ENCODE assay signal across 27 cellular contexts in genomic region chr20:513429-513828, GRCh38. TPM values are rescaled to one million over a fixed set of nuclear protein-coding genes. Genes with fewer than 3 reads are reported as not detected.
A peak's percentile ranks its signal among the peaks of the same experiment; 100 is the strongest.
DNase-seq lines count a peak whose midpoint lies in the region; ATAC-seq and TF ChIP-seq lines count a peak whose summit lies in the region.
"Had no signal": no experiment of that assay in that cellular context is flagged by ENCODE, and none has a peak within 500 bp of the region (broad histone marks: within the 10 kb centered on the region; RNA-seq: fewer than 3 reads in every experiment).

No MANE protein-coding gene starts in this region.

- peaks cover 9% of the 10 kb centered on the region for H3K4me1 ChIP-seq in PC-3 (ENCODE audit: insufficient read depth, low read length)
- H3K4me1 ChIP-seq: SJSA1 had no signal

- H3K27ac ChIP-seq in CD4-positive, alpha-beta T cell (ENCODE audit: low read depth, low read length) = no peak overlapping the region
- no peak overlapping the region for H3K27ac ChIP-seq in PC-3 (ENCODE audit: low read length)
- H3K27ac ChIP-seq: dorsolateral prefrontal cortex, heart left ventricle, SJSA1, thyroid gland had no signal

- H3F3A ChIP-seq in PC-3 (ENCODE audit: low read length, unreplicated experiment) = no peaks in the 10 kb centered on the region

- POLR2A ChIA-PET in CD4-positive, alpha-beta T cell (lab: Charles Lee) = no interaction called here
- POLR2A ChIA-PET in PC-3 (lab: Charles Lee; ENCODE audit: unreplicated experiment) = no interaction called here

- peaks cover 14% of the 10 kb centered on the region; the same call in 1 of the 2 replicates for H3K36me3 ChIP-seq in PC-3 (ENCODE audit: low read depth, low read length)
- H3K36me3 ChIP-seq: thyroid gland had no signal

- DNase-seq in AG08395 (ENCODE audit: low spot score) (peak; percentile 11), T-helper 17 cell (no peak), fibroblast of mammary gland (ENCODE audit: low read depth) (peak; percentile 52), cortex of kidney (lab: John Stamatoyannopoulos, UW) (no peak), PC-3 (no peak)
- no peak for DNase-seq in CD4-positive, alpha-beta T cell
- DNase-seq: ACHN; activated CD4-positive, alpha-beta memory T cell treated with anti-CD3 and anti-CD28 coated beads for 36 hours; activated CD8-positive, alpha-beta memory T cell treated with anti-CD3 and anti-CD28 coated beads, Interleukin-2, amount 50 U/mL, for 48 hours; C1 segment of cervical spinal cord; central memory CD4-positive, alpha-beta T cell; dorsolateral prefrontal cortex; EL; H7; heart left ventricle; mucosa of descending colon; NCI-H1092; NCI-H1694 treated with DMSO at 0.1 percent for 48 hours; NCI-H526 treated with DMSO at 0.1 percent for 48 hours; T-helper 1 cell; thyroid gland had no signal

- no TSS peak for BruUV-seq in PC-3 (replicated peaks; lab: Mats Ljungman, UMichigan)

- no peaks in the 10 kb centered on the region for H3K9me2 ChIP-seq in PC-3 (replicated peaks; ENCODE audit: low read length)

- H3K4me3 ChIP-seq in fibroblast of mammary gland (ENCODE audit: control insufficient read depth, low read depth, low read length) (no peak overlapping the region), PC-3 (ENCODE audit: low read length) (no peak overlapping the region)
- H3K4me3 ChIP-seq: dorsolateral prefrontal cortex, heart left ventricle, lung, mucosa of descending colon, SJSA1, thyroid gland had no signal

- H3K4me2 ChIP-seq in PC-3 (ENCODE audit: low read length) = no peak overlapping the region

- H3K9me3 ChIP-seq in CD4-positive, alpha-beta T cell (ENCODE audit: control insufficient read depth, low read length) = no peaks in the 10 kb centered on the region
- H3K9me3 ChIP-seq in T-helper 17 cell (ENCODE audit: control insufficient read depth, low read length, poor library complexity, severe bottlenecking) = no peaks in the 10 kb centered on the region
- H3K9me3 ChIP-seq in PC-3 (ENCODE audit: low read length) = no peaks in the 10 kb centered on the region
- H3K9me3 ChIP-seq: heart left ventricle, mucosa of descending colon, SJSA1, thyroid gland had no signal

- H3K27me3 ChIP-seq in CD4-positive, alpha-beta T cell (ENCODE audit: control insufficient read depth, insufficient read depth, low read length) = no peaks in the 10 kb centered on the region
- H3K27me3 ChIP-seq in PC-3 (ENCODE audit: low read length) = no peaks in the 10 kb centered on the region
- H3K27me3 ChIP-seq: dorsolateral prefrontal cortex, heart left ventricle, SJSA1, thyroid gland had no signal

- peaks cover 78% of the 10 kb centered on the region for H4K20me1 ChIP-seq in PC-3 (ENCODE audit: low read length)

- no peak overlapping the region for H3K4me3 Mint-ChIP-seq in CD4-positive, alpha-beta T cell
- no peak overlapping the region for H3K4me3 Mint-ChIP-seq in T-helper 17 cell
- H3K4me3 Mint-ChIP-seq: activated CD4-positive, alpha-beta memory T cell treated with anti-CD3 and anti-CD28 coated beads for 36 hours; natural killer cell treated with Interleukin-12 subunit alpha and Interleukin-12 subunit beta and Interleukin-15 and Interleukin-18, amount 100 ng/mL, for 72 hours; stimulated activated naive CD8-positive, alpha-beta T cell treated with anti-CD3 and anti-CD28 coated beads, Interleukin-15, Interleukin-2, amounts not matched to agents 100 ng/mL and 50 ng/mL, for 24 hours had no signal

- ATAC-seq in CD4-positive, alpha-beta T cell (ENCODE audit: poor library complexity) = no peak
- ATAC-seq in T-helper 17 cell = no peak
- ATAC-seq in GM21390 (IDR thresholded peaks at IDR 0.05; ENCODE audit: unreplicated experiment) = no peak
- ATAC-seq in PC-3 = no peak
- ATAC-seq: heart left ventricle; mucosa of descending colon; natural killer cell treated with Interleukin-12 subunit alpha and Interleukin-12 subunit beta and Interleukin-15 and Interleukin-18, amount 100 ng/mL, for 72 hours had no signal

- H3K9me3 Mint-ChIP-seq in CD4-positive, alpha-beta T cell = no peaks in the 10 kb centered on the region
- H3K9me3 Mint-ChIP-seq: activated CD4-positive, alpha-beta memory T cell treated with anti-CD3 and anti-CD28 coated beads for 36 hours; IgD-negative memory B cell; natural killer cell treated with Interleukin-12 subunit alpha and Interleukin-12 subunit beta and Interleukin-15 and Interleukin-18, amount 100 ng/mL, for 72 hours; stimulated activated naive CD8-positive, alpha-beta T cell treated with anti-CD3 and anti-CD28 coated beads, Interleukin-15, Interleukin-2, amounts not matched to agents 100 ng/mL and 50 ng/mL, for 24 hours had no signal

- intact Hi-C loops in CD4-positive, alpha-beta T cell (cut with DNase I, micrococcal nuclease) = no loop called here
- intact Hi-C loops in PC-3 (cut with micrococcal nuclease) = no loop called here

- TF ChIP-seq CTCF in CD4-positive, alpha-beta T cell (IDR thresholded peaks at IDR 0.05) = no peak
- TF ChIP-seq CTCF in fibroblast of mammary gland (conservative IDR thresholded peaks at IDR 0.05; ENCODE audit: control insufficient read depth, insufficient read depth, low read depth, low read length) (no peak), PC-3 (conservative IDR thresholded peaks at IDR 0.05; ENCODE audit: low read depth, low read length) (no peak)

- peaks cover 52% of the 10 kb centered on the region for H3K36me3 Mint-ChIP-seq in CD4-positive, alpha-beta T cell (ENCODE audit: low read depth)
- no peaks in the 10 kb centered on the region for H3K36me3 Mint-ChIP-seq in T-helper 17 cell (ENCODE audit: low read depth)
- H3K36me3 Mint-ChIP-seq: natural killer cell treated with Interleukin-12 subunit alpha and Interleukin-12 subunit beta and Interleukin-15 and Interleukin-18, amount 100 ng/mL, for 72 hours had no signal

- CTCF ChIA-PET in CD4-positive, alpha-beta T cell (lab: Charles Lee) = no interaction called here
- CTCF ChIA-PET in PC-3 (lab: Charles Lee) = no interaction called here

- no peak overlapping the region for H2AFZ ChIP-seq in PC-3 (ENCODE audit: low read length)

- H3K9ac ChIP-seq in PC-3 (ENCODE audit: low read length) = no peak overlapping the region

- H3K79me2 ChIP-seq in PC-3 (ENCODE audit: low read length) = peaks cover 99% of the 10 kb centered on the region

- no peaks in the 10 kb centered on the region for H3K27me3 Mint-ChIP-seq in CD4-positive, alpha-beta T cell
- H3K27me3 Mint-ChIP-seq in T-helper 17 cell = no peaks in the 10 kb centered on the region
- H3K27me3 Mint-ChIP-seq: activated CD4-positive, alpha-beta memory T cell treated with anti-CD3 and anti-CD28 coated beads for 36 hours; IgD-negative memory B cell; natural killer cell treated with Interleukin-12 subunit alpha and Interleukin-12 subunit beta and Interleukin-15 and Interleukin-18, amount 100 ng/mL, for 72 hours; stimulated activated naive CD8-positive, alpha-beta T cell treated with anti-CD3 and anti-CD28 coated beads, Interleukin-15, Interleukin-2, amounts not matched to agents 100 ng/mL and 50 ng/mL, for 24 hours had no signal

- peaks cover 80% of the 10 kb centered on the region for H3K4me1 Mint-ChIP-seq in CD4-positive, alpha-beta T cell (ENCODE audit: low read depth)
- H3K4me1 Mint-ChIP-seq in T-helper 17 cell = peaks cover 56% of the 10 kb centered on the region

- H3K27ac Mint-ChIP-seq in CD4-positive, alpha-beta T cell = peak overlapping the region; percentile 52
- H3K27ac Mint-ChIP-seq in T-helper 17 cell = peak overlapping the region; percentile 70
- H3K27ac Mint-ChIP-seq: activated CD4-positive, alpha-beta memory T cell treated with anti-CD3 and anti-CD28 coated beads for 36 hours; IgD-negative memory B cell; natural killer cell treated with Interleukin-12 subunit alpha and Interleukin-12 subunit beta and Interleukin-15 and Interleukin-18, amount 100 ng/mL, for 72 hours; stimulated activated naive CD8-positive, alpha-beta T cell treated with anti-CD3 and anti-CD28 coated beads, Interleukin-15, Interleukin-2, amounts not matched to agents 100 ng/mL and 50 ng/mL, for 24 hours had no signal

RNA-seq across cellular contexts. Expression of gene CSNK2A1, which starts 30.2 kb away (rescaled TPM):
- 10 to 100 TPM; 55.5 to 56.9 TPM for total RNA-seq in CD4-positive, alpha-beta T cell
- 10 to 100 TPM; 63.8 to 69.0 TPM for total RNA-seq in T-helper 17 cell
- 147 and 161 TPM in 2 replicates for total RNA-seq in PC-3 (2014; rRNA removed)

RNA-seq across cellular contexts. Expression of gene TBC1D20, which starts 51.1 kb away (rescaled TPM):
- 10 to 100 TPM; 15.7 to 16.1 TPM for total RNA-seq in CD4-positive, alpha-beta T cell
- 10 to 100 TPM; 20.6 to 29.4 TPM for total RNA-seq in T-helper 17 cell
- total RNA-seq in PC-3 (2014; rRNA removed) = 24.2 and 26.3 TPM in 2 replicates

Comparison
In these comparisons a context has a peak if more than half of its experiments do, and no peak if none do; other contexts are left out.
1. DNase-seq: peak in AG08395 (single experiment) and fibroblast of mammary gland (single experiment); none in CD4-positive, alpha-beta T cell (0 of 10), T-helper 17 cell (0 of 3), cortex of kidney (single experiment) and PC-3 (single experiment).